Comparison of ENCODE assay signal across 2 cellular contexts in genomic region chr5:108917596-108917995, GRCh38.
TF ChIP-seq lines count a peak whose summit lies in the region.

No MANE protein-coding gene starts in this region.

TF ChIP-seq in IMR-90, 13 proteins besides CTCF, POLR2A, EP300 and RAD21:
- TF ChIP-seq MXI1 (IDR thresholded peaks at IDR 0.05; ENCODE audit: borderline replicate concordance, low read depth, low read length) (no peak), RFX5 (IDR thresholded peaks at IDR 0.05; ENCODE audit: low read depth, low read length) (no peak), RCOR1 (IDR thresholded peaks at IDR 0.05; ENCODE audit: insufficient replicate concordance, low read length) (no peak), USF2 (IDR thresholded peaks at IDR 0.05; ENCODE audit: low read depth, low read length) (no peak), MAFK (IDR thresholded peaks at IDR 0.05; ENCODE audit: low read depth, low read length) (no peak), FOS (IDR thresholded peaks at IDR 0.05; ENCODE audit: low read depth, low read length) (no peak), CHD1 (IDR thresholded peaks at IDR 0.05; ENCODE audit: low read depth, low read length) (no peak), MAZ (IDR thresholded peaks at IDR 0.05; ENCODE audit: borderline replicate concordance, low read depth, low read length) (no peak), BHLHE40 (IDR thresholded peaks at IDR 0.05; ENCODE audit: low read depth, low read length) (no peak), NFE2L2 (IDR thresholded peaks at IDR 0.05; ENCODE audit: low read depth, low read length) (no peak)
TF ChIP-seq in IMR-90: peak in this region for 0.

TF ChIP-seq in GM12878, 131 proteins besides CTCF, POLR2A, EP300 and RAD21:
- TF ChIP-seq ZBTB40 (IDR thresholded peaks at IDR 0.05; ENCODE audit: borderline replicate concordance) (no peak), NFIC (IDR thresholded peaks at IDR 0.05; ENCODE audit: low read depth, low read length) (no peak), NR2F1 (conservative IDR thresholded peaks at IDR 0.05) (no peak), ETV6 (conservative IDR thresholded peaks at IDR 0.05 in 1 of 2, IDR thresholded peaks at IDR 0.05 in 1 of 2; ENCODE audit: borderline replicate concordance in 1 of 2, low read depth in 1 of 2) (no peak), TBL1XR1 (IDR thresholded peaks at IDR 0.05; ENCODE audit: low read depth, low read length) (no peak), TARDBP (IDR thresholded peaks at IDR 0.05; ENCODE audit: borderline replicate concordance) (no peak), HDAC2 (IDR thresholded peaks at IDR 0.05) (no peak), YY1 (IDR thresholded peaks at IDR 0.05; ENCODE audit: low read depth, low read length) (no peak), EZH2 (IDR thresholded peaks at IDR 0.05; ENCODE audit: borderline replicate concordance, control insufficient read depth, low read depth, low read length) (no peak), IRF5 (IDR thresholded peaks at IDR 0.05; ENCODE audit: borderline replicate concordance) (no peak), SKIL (IDR thresholded peaks at IDR 0.05; ENCODE audit: low read depth, poor library complexity, severe bottlenecking) (no peak), PML (IDR thresholded peaks at IDR 0.05; ENCODE audit: low read length) (no peak), CREB1 (IDR thresholded peaks at IDR 0.05; ENCODE audit: low read depth) (no peak), GABPA (IDR thresholded peaks at IDR 0.05; ENCODE audit: low read depth) (no peak), PBX3 (IDR thresholded peaks at IDR 0.05; ENCODE audit: insufficient replicate concordance, low read depth, low read length) (no peak), BHLHE40 (IDR thresholded peaks at IDR 0.05; ENCODE audit: borderline replicate concordance in 1 of 2, low read depth in 2 of 2, low read length in 1 of 2) (no peak), SREBF1 (IDR thresholded peaks at IDR 0.05; ENCODE audit: low read length) (no peak), BMI1 (IDR thresholded peaks at IDR 0.05; ENCODE audit: borderline replicate concordance) (no peak)
